ENCODE assay signal across 8 cellular contexts in genomic region chr11:2698386-2699184, GRCh38. TPM values are rescaled to one million over a fixed set of nuclear protein-coding genes. Genes with fewer than 3 reads are reported as not detected.
DNase-seq lines count a peak whose midpoint lies in the region; ATAC-seq, FAIRE-seq and TF ChIP-seq lines count a peak whose summit lies in the region.

No MANE protein-coding gene starts in this region.

- FAIRE-seq in GM12891 (lab: Jason Lieb, UNC): no peak

- no peak overlapping the region for H3K27ac ChIP-seq in cardiac muscle cell
- H3K27ac ChIP-seq in mammary epithelial cell (ENCODE audit: insufficient read depth, low read depth, low read length): no peak overlapping the region
- no peak overlapping the region for H3K27ac ChIP-seq in mesodermal cell (ENCODE audit: low read depth, low read length, severe bottlenecking)

- CTCF ChIA-PET in mammary epithelial cell (lab: Charles Lee; ENCODE audit: low non-redundant PET): no interaction called here

- H3K27me3 ChIP-seq in cardiac muscle cell (no peaks in the 10 kb centered on the region), mammary epithelial cell (ENCODE audit: insufficient read depth, low read length) (no peaks in the 10 kb centered on the region)

- TF ChIP-seq POLR2A in GM12891 (IDR thresholded peaks at IDR 0.05; ENCODE audit: low read depth, low read length): no peak

- H3K36me3 ChIP-seq in cardiac muscle cell (no peaks in the 10 kb centered on the region), mammary epithelial cell (ENCODE audit: insufficient read depth, low read length) (no peaks in the 10 kb centered on the region), mesodermal cell (ENCODE audit: control insufficient read depth, insufficient read depth, low read length) (peaks cover 9% of the 10 kb centered on the region)

- TF ChIP-seq CTCF in cardiac muscle cell (IDR thresholded peaks at IDR 0.05; ENCODE audit: low read depth, low read length) (peak; percentile 3), mammary epithelial cell (conservative IDR thresholded peaks at IDR 0.05 in 1 of 2, IDR thresholded peaks at IDR 0.05 in 1 of 2; ENCODE audit: extremely low read depth in 1 of 2, insufficient read depth in 1 of 2, low read depth in 1 of 2, low read length in 2 of 2) (no peak)

- TSS peak; percentile 31 for BruUV-seq in mammary epithelial cell (replicated peaks; lab: Mats Ljungman, UMichigan)

- H3K79me2 ChIP-seq in mammary epithelial cell (ENCODE audit: insufficient read depth, low read length): peaks cover 56% of the 10 kb centered on the region

- intact Hi-C loops in Right ventricle myocardium inferior (cut with DNase I): loop anchor here (5.0 kb wide), 1 partner anchor 189 kb away; the partner anchor contains the start of gene CDKN1C
- intact Hi-C loops in mammary epithelial cell (cut with micrococcal nuclease): no loop called here

- no peak for DNase-seq in cardiac muscle cell (ENCODE audit: low read depth in 1 of 2, low spot score in 1 of 2)
- DNase-seq in Right ventricle myocardium inferior (ENCODE audit: missing footprints): no peak
- DNase-seq in mammary epithelial cell: peak; percentile 4
- no peak for DNase-seq in GM12891 (ENCODE audit: insufficient read length, low spot score)

- H3K9ac ChIP-seq in mammary epithelial cell (ENCODE audit: insufficient read depth, low read length): peak overlapping the region; percentile 56

- H3K4me3 ChIP-seq in cardiac muscle cell: peak overlapping the region; percentile 70
- H3K4me3 ChIP-seq in mammary epithelial cell (replicated peaks in 1 of 3; ENCODE audit: insufficient read depth in 1 of 3, low read depth in 2 of 3, low read length in 3 of 3): peak overlapping the region; percentile 50 to 84 (median 78)
- H3K4me3 ChIP-seq in mesodermal cell (ENCODE audit: extremely low read depth, insufficient read depth, low read length, poor library complexity, severe bottlenecking): peak overlapping the region; percentile 71

- H3K4me2 ChIP-seq in mammary epithelial cell (ENCODE audit: insufficient read depth, low read depth, low read length): peak overlapping the region; percentile 73

- no peaks in the 10 kb centered on the region for H4K20me1 ChIP-seq in mammary epithelial cell (ENCODE audit: insufficient read depth, low read length)

- dilution Hi-C loops in mammary epithelial cell (cut with HindIII; ENCODE audit: low sequenced_read_pairs): no loop called here

- no peaks in the 10 kb centered on the region for H3K9me3 ChIP-seq in cardiac muscle cell (ENCODE audit: low read depth)
- no peaks in the 10 kb centered on the region for H3K9me3 ChIP-seq in mammary epithelial cell (replicated peaks; ENCODE audit: insufficient read depth, low read length)
- no peaks in the 10 kb centered on the region for H3K9me3 ChIP-seq in mesodermal cell (ENCODE audit: control insufficient read depth, low read length)

- H2AFZ ChIP-seq in mammary epithelial cell (ENCODE audit: low read depth, low read length): peak overlapping the region; percentile 68

- ATAC-seq in Right ventricle myocardium inferior (no peak), HG02642 (IDR thresholded peaks at IDR 0.05; ENCODE audit: poor library complexity, unreplicated experiment) (no peak), GM21526 (IDR thresholded peaks at IDR 0.05; ENCODE audit: low FRiP score, unreplicated experiment) (no peak), HG03565 (IDR thresholded peaks at IDR 0.05; ENCODE audit: unreplicated experiment) (no peak)

- H3K4me1 ChIP-seq in cardiac muscle cell (ENCODE audit: low read depth) (peaks cover 31% of the 10 kb centered on the region), mammary epithelial cell (ENCODE audit: insufficient read depth, low read length) (no peaks in the 10 kb centered on the region), mesodermal cell (ENCODE audit: control insufficient read depth, insufficient read depth, low read length, poor library complexity, severe bottlenecking) (peaks cover 23% of the 10 kb centered on the region)

- in situ Hi-C loops in mammary epithelial cell (cut with MboI; ENCODE audit: low sequenced_read_pairs in 2 of 2): loop anchor here in 1 of 2 donors (10.0 kb wide), 1 partner anchor 176 kb away; no protein-coding TSS in a partner anchor

- WGBS in mammary epithelial cell (ENCODE audit: low coverage, missing lambda C conversion rate): 44% methylated on average over 13 of the region's 20 CpGs
- 44 to 54% methylated on average over 19 of the region's 20 CpGs for WGBS in mesodermal cell (ENCODE audit: insufficient coverage in 2 of 2), 2 experiments

TF ChIP-seq in GM12891, 5 proteins besides CTCF, POLR2A, EP300 and RAD21:
- TF ChIP-seq POU2F2 (IDR thresholded peaks at IDR 0.05; ENCODE audit: low read depth, low read length) (no peak), SPI1 (IDR thresholded peaks at IDR 0.05; ENCODE audit: low read depth, low read length) (no peak), TAF1 (IDR thresholded peaks at IDR 0.05; ENCODE audit: low read depth, low read length) (no peak), PAX5 (IDR thresholded peaks at IDR 0.05; ENCODE audit: insufficient read depth, low read length, severe bottlenecking) (no peak), POLR2AphosphoS5 (IDR thresholded peaks at IDR 0.05; ENCODE audit: low read depth, low read length) (no peak)

RNA-seq across cellular contexts. Expression of gene KCNQ1OT1, which starts 1.2 kb away (rescaled TPM):
- 3.1 and 8.8 TPM in 2 replicates for total RNA-seq in cardiac muscle cell
- polyA plus RNA-seq in cardiac muscle cell: 2.3 and 3.1 TPM in 2 replicates
- 0.32 TPM for total RNA-seq in Right ventricle myocardium inferior
- total RNA-seq in mammary epithelial cell: 1 to 10 TPM in 1 of 2 donors, under 1 TPM in 1; 0.82 to 1.0 TPM
- polyA plus RNA-seq in mammary epithelial cell: 0.01 TPM
- polyA minus RNA-seq in mammary epithelial cell: 0.67 TPM
- 0.74 TPM for polyA plus RNA-seq in mesodermal cell (2013, experiment 1 of 2)
- polyA plus RNA-seq in mesodermal cell (2013, experiment 2 of 2): 0.76 TPM
- 0.10 TPM for polyA plus RNA-seq in GM12891 (2012; ENCODE audit: low read depth, missing spikeins)
